8 cellular contexts compared by ENCODE assay signal in genomic region chr22:37636186-37636948, GRCh38. TPM values are rescaled to one million over a fixed set of nuclear protein-coding genes. Genes with fewer than 3 reads are reported as not detected.
A peak's percentile ranks its signal among the peaks of the same experiment; 100 is the strongest.
DNase-seq lines count a peak whose midpoint lies in the region; ATAC-seq and TF ChIP-seq lines count a peak whose summit lies in the region.

No MANE protein-coding gene starts in this region.

- H3K4me3 ChIP-seq in GM12864 (ENCODE audit: low read depth, low read length): no peak overlapping the region
- no peak overlapping the region for H3K4me3 ChIP-seq in brain microvascular endothelial cell (ENCODE audit: low read depth, low read length)
- H3K4me3 ChIP-seq in osteoblast (ENCODE audit: insufficient read depth, low read length): no peak overlapping the region

- ATAC-seq in HG02852 (IDR thresholded peaks at IDR 0.05; ENCODE audit: unreplicated experiment): no peak

- H4K20me1 ChIP-seq in osteoblast (ENCODE audit: insufficient read depth, low read length): no peaks in the 10 kb centered on the region

- DNase-seq in GM12864 (ENCODE audit: low read depth): no peak
- peak; percentile 34 for DNase-seq in NCI-H69 (lab: John Stamatoyannopoulos, UW)
- peak; percentile 52 for DNase-seq in brain microvascular endothelial cell
- DNase-seq in osteoblast (ENCODE audit: insufficient read length, low spot score, missing footprints): peak; percentile 83
- no peak for DNase-seq in HuH-7.5 (ENCODE audit: low spot score)
- no peak for DNase-seq in NCI-H748 treated with DMSO at 0.1 percent for 48 hours (lab: John Stamatoyannopoulos, UW)
- no peak for DNase-seq in NCI-H82 (lab: John Stamatoyannopoulos, UW)

- H3K27me3 ChIP-seq in brain microvascular endothelial cell (replicated peaks) (no peaks in the 10 kb centered on the region), osteoblast (ENCODE audit: insufficient read depth, low read length) (no peaks in the 10 kb centered on the region)

- peaks cover 1% of the 10 kb centered on the region for H3K36me3 ChIP-seq in brain microvascular endothelial cell (replicated peaks)
- peaks cover 8% of the 10 kb centered on the region for H3K36me3 ChIP-seq in osteoblast (ENCODE audit: insufficient read depth, low read length)

- peaks cover 31% of the 10 kb centered on the region for H3K4me1 ChIP-seq in osteoblast (ENCODE audit: insufficient read depth, low read length)

- no peak overlapping the region for H3K4me2 ChIP-seq in osteoblast (ENCODE audit: insufficient read depth, low read length)

- peaks cover 9% of the 10 kb centered on the region for H3K79me2 ChIP-seq in osteoblast (ENCODE audit: insufficient read depth, low read length)

- TF ChIP-seq CTCF in GM12864 (IDR thresholded peaks at IDR 0.05; ENCODE audit: low read depth, low read length, missing control alignments) (peak; percentile 20), brain microvascular endothelial cell (IDR thresholded peaks at IDR 0.05; ENCODE audit: low read depth, low read length, missing control alignments) (peak; percentile 72), osteoblast (IDR thresholded peaks at IDR 0.05; ENCODE audit: extremely low read depth, low read depth, low read length) (peak; percentile 44)

- H3K27ac ChIP-seq in brain microvascular endothelial cell (no peak overlapping the region), osteoblast (ENCODE audit: low read depth, low read length) (no peak overlapping the region)

- no peak overlapping the region for H2AFZ ChIP-seq in osteoblast (ENCODE audit: low read length)

- H3K9me3 ChIP-seq in osteoblast (ENCODE audit: low read depth, low read length): no peaks in the 10 kb centered on the region

- in situ Hi-C loops in brain microvascular endothelial cell (cut with HindIII; ENCODE audit: low pct_ligation_motif_present, low sequenced_read_pairs): no loop called here

RNA-seq across cellular contexts. Expression of gene SH3BP1, which starts 3.1 kb away (rescaled TPM):
- total RNA-seq in osteoblast: 4.1 and 4.7 TPM in 2 replicates

RNA-seq across cellular contexts. Expression of gene PDXP, which starts 22.2 kb away (rescaled TPM):
- total RNA-seq in osteoblast: 5.0 and 5.8 TPM in 2 replicates

RNA-seq across cellular contexts. Expression of gene GGA1, which starts 27.7 kb away (rescaled TPM):
- 36.2 and 38.6 TPM in 2 replicates for total RNA-seq in osteoblast

RNA-seq across cellular contexts. Expression of gene LGALS1, which starts 39.1 kb away (rescaled TPM):
- total RNA-seq in osteoblast: 3,004 and 3,217 TPM in 2 replicates

RNA-seq across cellular contexts. Expression of gene NOL12, which starts 49.8 kb away (rescaled TPM):
- total RNA-seq in osteoblast: 8.8 and 9.0 TPM in 2 replicates

Comparison
In these comparisons a context has a peak if more than half of its experiments do, and no peak if none do; other contexts are left out.
1. DNase-seq: peak in NCI-H69 (single experiment), brain microvascular endothelial cell (single experiment) and osteoblast (single experiment); none in GM12864 (single experiment), HuH-7.5 (single experiment), NCI-H748 treated with DMSO at 0.1 percent for 48 hours (single experiment) and NCI-H82 (single experiment).
2. CTCF ChIP-seq: peak in every context shown above with its lines; median percentile 72 in brain microvascular endothelial cell; 44 in osteoblast; 20 in GM12864.